ENCODE assay signal across 17 cellular contexts in the genomic region with DNA sequence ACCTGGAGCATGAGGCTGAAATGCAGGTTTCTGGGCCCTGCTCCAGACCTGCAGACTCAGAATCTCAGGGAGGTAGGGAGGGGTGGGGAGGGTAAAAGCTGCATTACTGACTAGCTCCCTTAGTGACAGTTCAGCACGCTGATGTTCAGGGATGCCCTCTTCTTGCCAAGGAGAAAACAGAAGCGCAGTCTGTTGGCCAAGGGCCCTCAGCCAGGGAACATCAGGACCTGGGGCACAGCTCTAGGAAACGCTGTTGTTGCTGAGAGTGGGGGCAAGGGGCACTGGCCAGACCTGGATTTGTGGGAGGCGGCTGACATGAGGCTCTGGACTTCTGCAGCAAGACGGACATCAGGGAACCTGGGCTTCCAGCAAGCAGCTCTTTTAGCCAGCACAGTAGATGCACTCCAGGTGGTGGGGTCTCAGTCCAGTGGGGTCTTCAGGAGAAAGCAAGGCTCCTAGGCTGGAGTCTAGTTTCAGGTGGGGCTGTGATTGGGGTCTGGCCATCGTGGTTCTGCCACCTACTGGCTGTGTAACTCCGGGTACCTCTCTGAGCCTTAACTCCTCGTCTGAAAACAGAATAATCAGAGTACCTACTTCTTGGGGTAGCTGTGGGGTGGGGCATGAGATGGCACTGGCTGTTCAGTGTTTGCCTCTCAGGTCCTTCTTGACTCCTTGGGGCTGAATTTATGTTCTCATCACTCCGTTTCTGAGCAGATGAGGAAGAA.
DNase-seq lines count a peak whose midpoint lies in the region; ATAC-seq, FAIRE-seq and TF ChIP-seq lines count a peak whose summit lies in the region.
"Had no signal": no experiment of that assay in that cellular context is flagged by ENCODE, and none has a peak within 500 bp of the region (broad histone marks: within the 10 kb centered on the region; RNA-seq: fewer than 3 reads in every experiment).

No MANE protein-coding gene starts in this region.

- no peaks in the 10 kb centered on the region for H3K9me3 Mint-ChIP-seq in endodermal cell
- H3K9me3 Mint-ChIP-seq in naive thymus-derived CD4-positive, alpha-beta T cell, result no peaks in the 10 kb centered on the region
- H3K9me3 Mint-ChIP-seq in activated CD8-positive, alpha-beta T cell treated with anti-CD3 and anti-CD28 coated beads for 36 hours, result no peaks in the 10 kb centered on the region
- H3K9me3 Mint-ChIP-seq: activated naive CD8-positive, alpha-beta T cell treated with anti-CD3 and anti-CD28 coated beads, Interleukin-2, amount 10 ng/mL, durations not matched to agents 7 days and 5 days; activated T-cell treated with anti-CD3 and anti-CD28 coated beads, Interleukin-2, amount 50 U/mL, for 72 hours had no signal

- H3K9ac ChIP-seq in BLaER1 treated with 17β-estradiol and CSF1 and Interleukin-3, amounts not matched to agents 10 nM and 100 nM, result peak overlapping the region in 1 of 11 experiments; percentile 5; a peak in 1 of 22 replicates
- H3K9ac ChIP-seq in Loucy (ENCODE audit: low read depth, low read length, poor library complexity, severe bottlenecking) (no peak overlapping the region), endodermal cell (ENCODE audit: extremely low read depth, low read length, poor library complexity, severe bottlenecking) (no peak overlapping the region), neuronal stem cell (ENCODE audit: low read depth, low read length, poor library complexity) (no peak overlapping the region)
- H3K9ac ChIP-seq: parathyroid adenoma had no signal

- H4K91ac ChIP-seq in neuronal stem cell (ENCODE audit: low read depth, low read length, poor library complexity), result no peak overlapping the region

- TF ChIP-seq CTCF in Loucy (conservative IDR thresholded peaks at IDR 0.05; ENCODE audit: low read length) (peak; percentile 13), endodermal cell (conservative IDR thresholded peaks at IDR 0.05) (peak; percentile 66)
- no peak for TF ChIP-seq CTCF in activated CD8-positive, alpha-beta T cell treated with anti-CD3 and anti-CD28 coated beads for 36 hours (IDR thresholded peaks at IDR 0.05)

- POLR2A ChIA-PET in naive thymus-derived CD4-positive, alpha-beta T cell (lab: Charles Lee), result interaction anchor here (1.0 to 1.7 kb wide), 2 partner anchors 10 to 29 kb away, joined by 3 to 5 read pairs; no protein-coding TSS in a partner anchor
- POLR2A ChIA-PET in activated CD8-positive, alpha-beta T cell treated with anti-CD3 and anti-CD28 coated beads for 36 hours (lab: Charles Lee), result no interaction called here

- no peaks in the 10 kb centered on the region for H3K79me1 ChIP-seq in neuronal stem cell (ENCODE audit: low read depth, low read length)

- H3K4me3 Mint-ChIP-seq in endodermal cell, result no peak overlapping the region
- peak overlapping the region in 7 of 10 donors; percentile 23 to 67 (median 64) for H3K4me3 Mint-ChIP-seq in naive thymus-derived CD4-positive, alpha-beta T cell
- H3K4me3 Mint-ChIP-seq in activated CD8-positive, alpha-beta T cell treated with anti-CD3 and anti-CD28 coated beads for 36 hours, result no peak overlapping the region
- H3K4me3 Mint-ChIP-seq: activated naive CD8-positive, alpha-beta T cell treated with anti-CD3 and anti-CD28 coated beads, Interleukin-2, amount 10 ng/mL, durations not matched to agents 7 days and 5 days; activated T-cell treated with anti-CD3 and anti-CD28 coated beads, Interleukin-2, amount 50 U/mL, for 72 hours had no signal

- no peak overlapping the region for H2BK15ac ChIP-seq in neuronal stem cell (ENCODE audit: low read length)

- H2AK5ac ChIP-seq in neuronal stem cell (ENCODE audit: low read depth, low read length), result no peak overlapping the region

- H3K18ac ChIP-seq in neuronal stem cell (ENCODE audit: low read length), result no peak overlapping the region

- no peak overlapping the region for H2BK12ac ChIP-seq in neuronal stem cell (ENCODE audit: low read length)

- no peak overlapping the region for H2BK120ac ChIP-seq in neuronal stem cell (ENCODE audit: low read depth, low read length)

- 85 to 89% methylated on average over 4 to 9 of the region's 9 CpGs for WGBS in endodermal cell (ENCODE audit: insufficient coverage in 1 of 2, insufficient read length in 1 of 2), 2 experiments
- WGBS in neuronal stem cell (ENCODE audit: extremely low coverage in 2 of 2, insufficient read length in 2 of 2, insufficient replicate concordance in 1 of 2), 2 donors, result no CpG with 5 or more reads among the region's 9 CpGs
- WGBS in small intestine, 3 donors, result 52 to 65% (median 54%) methylated on average over 9 of the region's 9 CpGs

- H3K4me1 Mint-ChIP-seq in endodermal cell, result peaks cover 17% of the 10 kb centered on the region
- peaks cover 6 to 82% (median 54%) of the 10 kb centered on the region in 7 donors for H3K4me1 Mint-ChIP-seq in naive thymus-derived CD4-positive, alpha-beta T cell
- H3K4me1 Mint-ChIP-seq in activated CD8-positive, alpha-beta T cell treated with anti-CD3 and anti-CD28 coated beads for 36 hours (ENCODE audit: low read depth), result peaks cover 17% of the 10 kb centered on the region

- peak; percentile 61 for DNase-seq in endodermal cell
- DNase-seq in naive thymus-derived CD4-positive, alpha-beta T cell, result no peak
- no peak for DNase-seq in neuronal stem cell (ENCODE audit: low spot score)
- no peak for DNase-seq in activated CD8-positive, alpha-beta T cell treated with anti-CD3 and anti-CD28 coated beads for 36 hours
- no peak for DNase-seq in small intestine
- DNase-seq: activated CD4-positive, alpha-beta T cell treated with anti-CD3 and anti-CD28 coated beads, Interleukin-2, amount 50 U/mL, for 48 hours; activated naive CD8-positive, alpha-beta T cell treated with anti-CD3 and anti-CD28 coated beads, Interleukin-2, amount 10 ng/mL, durations not matched to agents 7 days and 5 days; activated T-cell treated with anti-CD3 and anti-CD28 coated beads, Interleukin-2, amount 50 U/mL, for 72 hours; NCI-H2081 treated with DMSO at 0.1 percent for 48 hours; spleen; stomach had no signal

- peaks cover 8% of the 10 kb centered on the region for H3K27me3 Mint-ChIP-seq in endodermal cell (ENCODE audit: insufficient read depth)
- peaks cover 0 to 7% (median 0%) of the 10 kb centered on the region in 5 donors for H3K27me3 Mint-ChIP-seq in naive thymus-derived CD4-positive, alpha-beta T cell
- no peaks in the 10 kb centered on the region for H3K27me3 Mint-ChIP-seq in activated CD8-positive, alpha-beta T cell treated with anti-CD3 and anti-CD28 coated beads for 36 hours
- H3K27me3 Mint-ChIP-seq: activated naive CD8-positive, alpha-beta T cell treated with anti-CD3 and anti-CD28 coated beads, Interleukin-2, amount 10 ng/mL, durations not matched to agents 7 days and 5 days had no signal

- no peaks in the 10 kb centered on the region for H3K9me2 ChIP-seq in Loucy (replicated peaks; ENCODE audit: low read depth, low read length)

- ATAC-seq in naive thymus-derived CD4-positive, alpha-beta T cell, result no peak
- ATAC-seq in activated CD8-positive, alpha-beta T cell treated with anti-CD3 and anti-CD28 coated beads for 36 hours, result no peak
- ATAC-seq in GM21360 (IDR thresholded peaks at IDR 0.05; ENCODE audit: unreplicated experiment), result no peak
- ATAC-seq: activated T-cell treated with anti-CD3 and anti-CD28 coated beads, Interleukin-2, amount 50 U/mL, for 72 hours had no signal

- intact Hi-C loops in naive thymus-derived CD4-positive, alpha-beta T cell (cut with micrococcal nuclease), result no loop called here
- intact Hi-C loops in activated CD8-positive, alpha-beta T cell treated with anti-CD3 and anti-CD28 coated beads for 36 hours (cut with micrococcal nuclease), result no loop called here

- no peak overlapping the region for H2BK5ac ChIP-seq in neuronal stem cell (ENCODE audit: low read length)

- H3K4me3 ChIP-seq in BLaER1 treated with 17β-estradiol and CSF1 and Interleukin-3, amounts not matched to agents 10 nM and 100 nM, result no peak overlapping the region
- H3K4me3 ChIP-seq in Loucy (ENCODE audit: low read length, poor library complexity, severe bottlenecking) (no peak overlapping the region), endodermal cell (ENCODE audit: low read length) (no peak overlapping the region), neuronal stem cell (ENCODE audit: low read length in 2 of 2) (no peak overlapping the region), small intestine (ENCODE audit: low read depth in 1 of 2, low read length in 2 of 2) (no peak overlapping the region)
- H3K4me3 ChIP-seq in naive thymus-derived CD4-positive, alpha-beta T cell (ENCODE audit: low read length), result no peak overlapping the region
- H3K4me3 ChIP-seq: stomach had no signal

- no peaks in the 10 kb centered on the region for H3F3A ChIP-seq in Loucy (ENCODE audit: low read depth)

- H2AFZ ChIP-seq in Loucy (ENCODE audit: low read length), result no peak overlapping the region
- H2AFZ ChIP-seq in neuronal stem cell (ENCODE audit: low read length), result no peak overlapping the region

- H3K27me3 ChIP-seq in BLaER1 treated with 17β-estradiol and CSF1 and Interleukin-3, amounts not matched to agents 10 nM and 100 nM, result no peaks in the 10 kb centered on the region
- H3K27me3 ChIP-seq in Loucy (ENCODE audit: insufficient read depth, low read length, poor library complexity, severe bottlenecking), result no peaks in the 10 kb centered on the region
- no peaks in the 10 kb centered on the region for H3K27me3 ChIP-seq in endodermal cell (ENCODE audit: control insufficient read depth, insufficient read depth, low read length, poor library complexity, severe bottlenecking)
- H3K27me3 ChIP-seq in naive thymus-derived CD4-positive, alpha-beta T cell (ENCODE audit: control insufficient read depth in 2 of 2, insufficient read depth in 2 of 2, low read length in 2 of 2), result no peaks in the 10 kb centered on the region
- H3K27me3 ChIP-seq in neuronal stem cell (ENCODE audit: control insufficient read depth in 3 of 3, insufficient read depth in 3 of 3, low read depth in 1 of 3, low read length in 3 of 3), result no peaks in the 10 kb centered on the region
- no peaks in the 10 kb centered on the region for H3K27me3 ChIP-seq in small intestine (ENCODE audit: control insufficient read depth in 2 of 2, insufficient read depth in 2 of 2, low read length in 2 of 2)
- H3K27me3 ChIP-seq: stomach had no signal

- no peak overlapping the region for H3K4ac ChIP-seq in neuronal stem cell (ENCODE audit: low read length)

- H3K14ac ChIP-seq in neuronal stem cell (ENCODE audit: low read length), result no peak overlapping the region

- H3K27ac ChIP-seq in BLaER1 treated with 17β-estradiol and CSF1 and Interleukin-3, amounts not matched to agents 10 nM and 100 nM, result no peak overlapping the region
- H3K27ac ChIP-seq in endodermal cell (ENCODE audit: low read depth, low read length), result no peak overlapping the region
- no peak overlapping the region for H3K27ac ChIP-seq in naive thymus-derived CD4-positive, alpha-beta T cell (ENCODE audit: low read depth, low read length)
- H3K27ac ChIP-seq in neuronal stem cell (replicated peaks; ENCODE audit: low read length), result no peak overlapping the region
- H3K27ac ChIP-seq in small intestine (ENCODE audit: low read depth in 1 of 2, low read length in 1 of 2), result no peak overlapping the region

- no peak overlapping the region for H3K23ac ChIP-seq in neuronal stem cell (ENCODE audit: low read depth, low read length, poor library complexity)

- H3K79me2 ChIP-seq in Loucy (ENCODE audit: insufficient read depth, low read length), result no peaks in the 10 kb centered on the region
- H3K79me2 ChIP-seq: parathyroid adenoma had no signal

- H3K4me1 ChIP-seq in BLaER1 treated with 17β-estradiol and CSF1 and Interleukin-3, amounts not matched to agents 10 nM and 100 nM, result peaks cover 23 to 27% (median 25%) of the 10 kb centered on the region in 10 experiments
- H3K4me1 ChIP-seq in Loucy (ENCODE audit: insufficient read depth, low read length, poor library complexity, severe bottlenecking) (no peaks in the 10 kb centered on the region), endodermal cell (ENCODE audit: control insufficient read depth, insufficient read depth, low read length) (no peaks in the 10 kb centered on the region), neuronal stem cell (ENCODE audit: control insufficient read depth in 2 of 2, insufficient read depth in 1 of 2, low read depth in 1 of 2, low read length in 2 of 2) (peaks cover 8 to 14% of the 10 kb centered on the region in 2 donors), small intestine (ENCODE audit: control insufficient read depth in 2 of 2, insufficient read depth in 1 of 2, low read depth in 1 of 2, low read length in 1 of 2) (peaks cover 0 to 2% of the 10 kb centered on the region in 2 donors)
- H3K4me1 ChIP-seq in naive thymus-derived CD4-positive, alpha-beta T cell (ENCODE audit: control insufficient read depth in 2 of 2, insufficient read depth in 2 of 2, low read length in 2 of 2), result peaks cover 0 to 40% of the 10 kb centered on the region in 2 donors

- no peak overlapping the region for H3K27ac Mint-ChIP-seq in endodermal cell
- peak overlapping the region in 7 of 9 donors; percentile 48 to 87 (median 79) for H3K27ac Mint-ChIP-seq in naive thymus-derived CD4-positive, alpha-beta T cell
- no peak overlapping the region for H3K27ac Mint-ChIP-seq in activated CD8-positive, alpha-beta T cell treated with anti-CD3 and anti-CD28 coated beads for 36 hours
- H3K27ac Mint-ChIP-seq: activated T-cell treated with anti-CD3 and anti-CD28 coated beads, Interleukin-2, amount 50 U/mL, for 72 hours had no signal

- no peaks in the 10 kb centered on the region for H3K9me3 ChIP-seq in BLaER1 treated with 17β-estradiol and CSF1 and Interleukin-3, amounts not matched to agents 10 nM and 100 nM (replicated peaks in 1 of 11)
- H3K9me3 ChIP-seq in Loucy (ENCODE audit: insufficient read depth, low read depth, low read length) (no peaks in the 10 kb centered on the region), endodermal cell (ENCODE audit: control insufficient read depth, low read length) (no peaks in the 10 kb centered on the region), neuronal stem cell (replicated peaks in 1 of 2; ENCODE audit: control insufficient read depth in 2 of 2, insufficient read depth in 1 of 2, low read depth in 1 of 2, low read length in 2 of 2) (no peaks in the 10 kb centered on the region), small intestine (ENCODE audit: control insufficient read depth, low read depth) (no peaks in the 10 kb centered on the region)
- no peaks in the 10 kb centered on the region for H3K9me3 ChIP-seq in naive thymus-derived CD4-positive, alpha-beta T cell (ENCODE audit: control insufficient read depth in 2 of 3, low read length in 3 of 3)
- H3K9me3 ChIP-seq: spleen, stomach had no signal

- peak overlapping the region; percentile 52 to 89 (median 76) for H3K4me2 ChIP-seq in BLaER1 treated with 17β-estradiol and CSF1 and Interleukin-3, amounts not matched to agents 10 nM and 100 nM
- H3K4me2 ChIP-seq in Loucy (ENCODE audit: low read depth, low read length, poor library complexity, severe bottlenecking) (no peak overlapping the region), neuronal stem cell (ENCODE audit: insufficient read depth, low read length, poor library complexity, severe bottlenecking) (no peak overlapping the region)

- 0 out of 22 replicates have a peak, but pooled peaks cover 0 to 1% (median 0%) of the 10 kb centered on the region in 11 experiments for H3K36me3 ChIP-seq in BLaER1 treated with 17β-estradiol and CSF1 and Interleukin-3, amounts not matched to agents 10 nM and 100 nM
- H3K36me3 ChIP-seq in Loucy (ENCODE audit: insufficient read depth, low read length) (no peaks in the 10 kb centered on the region; the same call in 1 of the 2 replicates), endodermal cell (ENCODE audit: control insufficient read depth, insufficient read depth, low read length) (no peaks in the 10 kb centered on the region), neuronal stem cell (replicated peaks in 1 of 2; ENCODE audit: control insufficient read depth in 2 of 2, insufficient read depth in 2 of 2, low read length in 2 of 2) (no peaks in the 10 kb centered on the region), small intestine (ENCODE audit: control insufficient read depth in 2 of 2, insufficient read depth in 2 of 2, low read length in 2 of 2) (no peaks in the 10 kb centered on the region)
- no peaks in the 10 kb centered on the region for H3K36me3 ChIP-seq in naive thymus-derived CD4-positive, alpha-beta T cell (ENCODE audit: control insufficient read depth in 2 of 3, insufficient read depth in 3 of 3, low read length in 3 of 3)

- peaks cover 0 to 28% (median 9%) of the 10 kb centered on the region in 11 experiments; a peak in 9 of 22 replicates for H4K20me1 ChIP-seq in BLaER1 treated with 17β-estradiol and CSF1 and Interleukin-3, amounts not matched to agents 10 nM and 100 nM
- H4K20me1 ChIP-seq in Loucy (ENCODE audit: insufficient read depth, low read length, poor library complexity, severe bottlenecking), result no peaks in the 10 kb centered on the region

- H3K36me3 Mint-ChIP-seq in endodermal cell (ENCODE audit: low read depth), result peaks cover 5% of the 10 kb centered on the region
- H3K36me3 Mint-ChIP-seq in naive thymus-derived CD4-positive, alpha-beta T cell, result peaks cover 0 to 13% (median 0%) of the 10 kb centered on the region in 5 donors
- peaks cover 2% of the 10 kb centered on the region for H3K36me3 Mint-ChIP-seq in activated CD8-positive, alpha-beta T cell treated with anti-CD3 and anti-CD28 coated beads for 36 hours (ENCODE audit: low read depth)
- H3K36me3 Mint-ChIP-seq: activated naive CD8-positive, alpha-beta T cell treated with anti-CD3 and anti-CD28 coated beads, Interleukin-2, amount 10 ng/mL, durations not matched to agents 7 days and 5 days had no signal

- FAIRE-seq in small intestine (lab: Jason Lieb, UNC), result no peak
- FAIRE-seq: colon, TTC549 had no signal

- CTCF ChIA-PET in naive thymus-derived CD4-positive, alpha-beta T cell (lab: Charles Lee), result interaction anchor here (1.1 kb wide), 1 partner anchor 99 kb away, joined by 3 read pairs; no protein-coding TSS in a partner anchor
- CTCF ChIA-PET in activated CD8-positive, alpha-beta T cell treated with anti-CD3 and anti-CD28 coated beads for 36 hours (lab: Charles Lee), result interaction anchor here (0.8 to 1.4 kb wide), 6 partner anchors 25 to 100 kb away, joined by 3 to 5 read pairs (median 3); no protein-coding TSS in a partner anchor

- no peak overlapping the region for H4K8ac ChIP-seq in neuronal stem cell (ENCODE audit: low read depth, low read length)

Comparison
In these comparisons a context has a peak if more than half of its experiments do, and no peak if none do; other contexts are left out.
1. H3K4me2 ChIP-seq: peak in BLaER1 treated with 17β-estradiol and CSF1 and Interleukin-3, amounts not matched to agents 10 nM and 100 nM (11 of 11); none in Loucy (single experiment) and neuronal stem cell (single experiment).
2. H3K27ac Mint-ChIP-seq: peak in naive thymus-derived CD4-positive, alpha-beta T cell (7 of 9); none in endodermal cell (single experiment) and activated CD8-positive, alpha-beta T cell treated with anti-CD3 and anti-CD28 coated beads for 36 hours (single experiment).
3. H3K4me3 Mint-ChIP-seq: peak in naive thymus-derived CD4-positive, alpha-beta T cell (7 of 10); none in endodermal cell (single experiment) and activated CD8-positive, alpha-beta T cell treated with anti-CD3 and anti-CD28 coated beads for 36 hours (single experiment).